ENCODE assay signal across 14 cellular contexts in genomic region chr2:28444951-28445350, GRCh38.
"Had no signal": no experiment of that assay in that cellular context is flagged by ENCODE, and none has a peak within 500 bp of the region (broad histone marks: within the 10 kb centered on the region; RNA-seq: fewer than 3 reads in every experiment).

No MANE protein-coding gene starts in this region.

- DNase-seq: activated CD8-positive, alpha-beta memory T cell treated with anti-CD3 and anti-CD28 coated beads, Interleukin-2, amount 50 U/mL, for 48 hours; activated CD8-positive, alpha-beta T cell treated with anti-CD3 and anti-CD28 coated beads, Interleukin-2, amount 10 ng/mL, durations not matched to agents 7 days and 5 days; activated naive CD4-positive, alpha-beta T cell treated with anti-CD3 and anti-CD28 coated beads for 36 hours; erythroblast; heart right ventricle; left ventricle myocardium inferior; mesendoderm; nephron progenitor cell; psoas muscle; right lobe of liver; spleen; stimulated activated naive CD4-positive, alpha-beta T cell; substantia nigra; T-helper 9 cell had no signal

- H3K27ac ChIP-seq: left ventricle myocardium inferior, psoas muscle, right lobe of liver, spleen had no signal
